1 cellular context compared by ENCODE assay signal in the genomic region with DNA sequence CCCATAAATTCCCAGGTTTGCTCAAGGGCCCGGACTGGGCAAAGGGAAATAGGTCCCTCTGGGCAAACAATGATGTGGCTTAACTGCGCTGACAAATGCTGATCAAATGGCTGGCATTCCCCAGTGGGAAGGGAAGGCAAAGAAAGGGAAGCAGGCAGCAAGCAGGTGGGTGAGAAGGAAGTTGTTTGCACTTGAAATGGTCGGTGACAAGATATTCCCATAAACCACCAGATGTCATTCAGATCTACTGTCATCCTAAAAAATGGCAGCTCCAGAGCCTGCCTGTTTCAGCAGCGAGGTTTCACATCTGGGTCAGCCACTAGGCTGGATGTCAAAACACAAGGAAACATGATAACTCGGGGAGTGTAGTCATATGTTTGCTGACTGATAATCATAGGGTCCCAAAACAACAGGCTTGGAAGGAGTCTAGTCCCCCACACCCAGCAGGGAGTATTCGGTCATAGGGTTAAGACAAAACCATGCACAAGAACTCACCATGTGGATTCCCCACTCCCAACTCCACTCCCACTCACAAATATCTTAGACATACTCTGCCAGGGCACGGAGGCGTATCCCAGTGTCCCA.
TF ChIP-seq lines count a peak whose summit lies in the region.

No MANE protein-coding gene starts in this region.

TF ChIP-seq in SK-N-SH treated with all-trans-retinoic acid at 6 μM for 48 hours, 23 proteins besides CTCF, POLR2A, EP300 and RAD21 (continued from another document):
- no peak for TF ChIP-seq TSHZ2 (CRISPR knock-in tag; IDR thresholded peaks at IDR 0.05)
- no peak for TF ChIP-seq ZC3H10 (CRISPR knock-in tag; IDR thresholded peaks at IDR 0.05)
- TF ChIP-seq CSDC2 (CRISPR knock-in tag; IDR thresholded peaks at IDR 0.05): no peak
- no peak for TF ChIP-seq ARNTL (CRISPR knock-in tag; IDR thresholded peaks at IDR 0.05; ENCODE audit: borderline replicate concordance, low read depth)
- TF ChIP-seq RARB (CRISPR knock-in tag; IDR thresholded peaks at IDR 0.05): no peak
TF ChIP-seq in SK-N-SH treated with all-trans-retinoic acid at 6 μM for 48 hours: peak in this region for 0.
